21 cellular contexts compared by ENCODE assay signal in the genomic region with DNA sequence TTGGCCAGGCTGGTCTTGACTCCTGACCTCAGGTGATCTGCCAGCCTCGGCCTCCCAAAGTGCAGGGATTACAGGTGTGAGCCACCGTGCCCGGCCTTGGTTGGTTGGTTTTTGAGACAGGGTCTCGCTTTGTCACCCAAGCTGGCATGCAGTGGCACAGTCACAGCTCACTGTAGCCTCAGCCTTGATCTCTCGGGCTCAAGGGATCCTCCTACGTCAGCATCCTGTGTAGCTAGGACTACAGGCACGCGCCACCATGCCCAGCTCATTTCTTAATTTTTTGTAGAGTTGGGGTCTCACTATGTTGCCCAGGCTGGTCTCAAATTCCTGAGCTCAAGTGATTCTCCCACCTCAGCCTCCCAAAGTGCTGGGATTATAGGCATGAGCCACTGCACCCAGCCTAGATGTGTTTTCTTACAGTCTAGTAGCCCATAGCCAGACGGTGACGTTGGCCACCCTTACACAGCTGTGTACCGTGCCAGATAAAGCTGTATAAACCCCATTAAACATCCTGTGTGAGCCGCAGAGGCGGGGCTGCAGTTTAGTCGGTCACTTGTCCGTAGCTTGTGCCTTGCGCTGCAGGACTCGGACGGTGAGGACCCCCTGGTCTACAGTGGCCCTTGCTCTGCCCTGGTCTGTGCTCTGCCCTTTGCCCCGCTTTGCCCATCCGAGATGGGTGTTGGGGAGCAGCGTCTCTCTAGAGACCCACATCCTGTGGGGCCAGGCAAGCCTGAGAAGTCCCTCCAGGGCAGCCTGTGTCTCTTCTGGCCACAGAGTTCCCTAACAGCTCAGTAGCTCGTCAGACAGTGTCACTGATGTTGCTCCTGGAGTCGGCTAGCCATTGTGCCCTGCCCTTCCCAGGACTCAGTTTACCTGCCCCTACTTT. TPM values are rescaled to one million over a fixed set of nuclear protein-coding genes. Genes with fewer than 3 reads are reported as not detected.
A peak's percentile ranks its signal among the peaks of the same experiment; 100 is the strongest.
DNase-seq lines count a peak whose midpoint lies in the region; ATAC-seq and TF ChIP-seq lines count a peak whose summit lies in the region.
"Had no signal": no experiment of that assay in that cellular context is flagged by ENCODE, and none has a peak within 500 bp of the region (broad histone marks: within the 10 kb centered on the region; RNA-seq: fewer than 3 reads in every experiment).

No MANE protein-coding gene starts in this region.

- no TSS peak for BruUV-seq in IMR-90 (replicated peaks; lab: Mats Ljungman, UMichigan)

- no peaks in the 10 kb centered on the region for H3K27me3 Mint-ChIP-seq in T-helper 1 cell treated with Interleukin-12 subunit alpha and Interleukin-12 subunit beta and Interleukin-4 antibody, amounts not matched to agents 30 μg/mL and 1 μg/mL, for 36 hours (ENCODE audit: low read depth)
- H3K27me3 Mint-ChIP-seq in endothelial cell (ENCODE audit: unreplicated experiment): peaks cover 14% of the 10 kb centered on the region
- H3K27me3 Mint-ChIP-seq in neural crest cell (ENCODE audit: low read depth): no peaks in the 10 kb centered on the region
- H3K27me3 Mint-ChIP-seq: B cell; CD4-positive, alpha-beta T cell had no signal

- ATAC-seq in IMR-90 (ENCODE audit: low read depth): no peak
- ATAC-seq: Panc1 had no signal

- in situ Hi-C loops in IMR-90 (cut with MboI; ENCODE audit: low sequenced_read_pairs) (no loop called here), transverse colon (cut with MboI; ENCODE audit: low pct_ligation_motif_present in 1 of 4, low pct_unique_long_range_greater_than_20kb in 1 of 4, low sequenced_read_pairs in 3 of 4) (no loop called here)

- peaks cover 7% of the 10 kb centered on the region for H3K4me1 Mint-ChIP-seq in T-helper 1 cell treated with Interleukin-12 subunit alpha and Interleukin-12 subunit beta and Interleukin-4 antibody, amounts not matched to agents 30 μg/mL and 1 μg/mL, for 36 hours (ENCODE audit: low read depth)
- H3K4me1 Mint-ChIP-seq in endothelial cell (ENCODE audit: unreplicated experiment): no peaks in the 10 kb centered on the region
- no peaks in the 10 kb centered on the region for H3K4me1 Mint-ChIP-seq in neural crest cell
- H3K4me1 Mint-ChIP-seq: B cell had no signal

- H3K4me1 ChIP-seq in IMR-90 (ENCODE audit: control insufficient read depth, insufficient read depth, low read length): no peaks in the 10 kb centered on the region
- no peaks in the 10 kb centered on the region for H3K4me1 ChIP-seq in transverse colon

- no peak overlapping the region for H2AFZ ChIP-seq in IMR-90 (replicated peaks; ENCODE audit: low read length, poor library complexity)
- H2AFZ ChIP-seq: GM23248 had no signal

- no peak overlapping the region for H4K8ac ChIP-seq in IMR-90 (ENCODE audit: low read depth in 2 of 2, low read length in 2 of 2)

- peaks cover 28% of the 10 kb centered on the region for H4K20me1 ChIP-seq in IMR-90 (ENCODE audit: insufficient read depth, low read length)

- WGBS in IMR-90 (ENCODE audit: extremely low coverage in 2 of 2, insufficient read length in 1 of 2), 2 experiments: 93% methylated on average over 9 of the region's 23 CpGs; no CpG with 5 or more reads in 1 of the 2 experiments
- 90% methylated on average over 23 of the region's 23 CpGs; no CpG with 5 or more reads in 1 of the 2 donors for whole genome bisulfite sequencing in transverse colon (ENCODE audit: low coverage in 1 of 2), 2 donors

- no peak overlapping the region for H2BK120ac ChIP-seq in IMR-90 (ENCODE audit: low read depth, low read length)

- TF ChIP-seq CTCF in IMR-90 (conservative IDR thresholded peaks at IDR 0.05; ENCODE audit: low read depth, low read length) (no peak), endothelial cell (IDR thresholded peaks at IDR 0.05; ENCODE audit: unreplicated experiment) (no peak), neural crest cell (conservative IDR thresholded peaks at IDR 0.05) (no peak), transverse colon (IDR thresholded peaks at IDR 0.05) (no peak)

- dilution Hi-C loops in IMR-90 (cut with HindIII; ENCODE audit: low sequenced_read_pairs, unreplicated experiment): no loop called here

- H3K27me3 ChIP-seq in IMR-90 (ENCODE audit: control insufficient read depth, insufficient read depth, low read length) (no peaks in the 10 kb centered on the region), transverse colon (no peaks in the 10 kb centered on the region)

- H2BK5ac ChIP-seq in IMR-90 (ENCODE audit: low read depth, low read length, poor library complexity, severe bottlenecking): no peak overlapping the region

- peak overlapping the region; percentile 59 for H3K27ac Mint-ChIP-seq in T-helper 1 cell treated with Interleukin-12 subunit alpha and Interleukin-12 subunit beta and Interleukin-4 antibody, amounts not matched to agents 30 μg/mL and 1 μg/mL, for 36 hours
- peak overlapping the region; percentile 74 for H3K27ac Mint-ChIP-seq in endothelial cell (ENCODE audit: unreplicated experiment)
- H3K27ac Mint-ChIP-seq in neural crest cell (ENCODE audit: unreplicated experiment): no peak overlapping the region
- H3K27ac Mint-ChIP-seq: CD4-positive, alpha-beta T cell had no signal

- H3K9ac ChIP-seq in IMR-90 (ENCODE audit: low read depth, low read length): no peak overlapping the region
- H3K9ac ChIP-seq: GM23248 had no signal

- H2AK9ac ChIP-seq in IMR-90 (replicated peaks; ENCODE audit: low read depth, low read length, poor library complexity): peak overlapping the region; percentile 42

- CTCF ChIA-PET in IMR-90 (lab: Yijun Ruan, JAX): interaction anchor here (0.6 to 1.1 kb wide), 2 partner anchors 13 to 1565 kb away, joined by 3 read pairs; a partner anchor contains a TSS

- H2BK20ac ChIP-seq in IMR-90 (ENCODE audit: low read depth, low read length): no peak overlapping the region

- no peak overlapping the region for H3K23ac ChIP-seq in IMR-90 (ENCODE audit: low read depth, low read length)

- H4K5ac ChIP-seq in IMR-90 (ENCODE audit: low read depth, low read length): no peak overlapping the region

- POLR2A ChIA-PET in IMR-90 (lab: Charles Lee; ENCODE audit: unreplicated experiment): interaction anchor here (1.0 kb wide), 1 partner anchor 16 kb away, joined by 3 read pairs; no protein-coding TSS in a partner anchor

- H4K91ac ChIP-seq in IMR-90 (ENCODE audit: insufficient read depth, low read depth, low read length): no peak overlapping the region

- H3K4ac ChIP-seq in IMR-90 (ENCODE audit: low read depth, low read length): no peak overlapping the region

- no peak for TF ChIP-seq POLR2A in IMR-90 (IDR thresholded peaks at IDR 0.05; ENCODE audit: low read depth, low read length)
- TF ChIP-seq POLR2A in transverse colon (IDR thresholded peaks at IDR 0.05): no peak

- no peak overlapping the region for H3K18ac ChIP-seq in IMR-90 (ENCODE audit: low read depth, low read length)

- no peak overlapping the region for H3K4me2 ChIP-seq in IMR-90 (ENCODE audit: low read depth, low read length)

- intact Hi-C loops in IMR-90 (cut with micrococcal nuclease) (no loop called here), transverse colon (cut with DNase I; ENCODE audit: low total_unique reads) (no loop called here)

- no peak overlapping the region for H3K56ac ChIP-seq in IMR-90 (ENCODE audit: extremely low read depth, insufficient read depth, low read length)

- no peak overlapping the region for H2AK5ac ChIP-seq in IMR-90 (ENCODE audit: low read depth, low read length)

- DNase-seq in T-helper 1 cell (no peak), IMR-90 (no peak), endothelial cell (ENCODE audit: low spot score) (no peak), neural crest cell (ENCODE audit: low read depth, low spot score) (no peak), SKM-1 (lab: John Stamatoyannopoulos, UW; ENCODE audit: unreplicated experiment) (no peak), transverse colon (no peak), SKM-1 treated with dmso at 0.1 percent for 144 hours (lab: John Stamatoyannopoulos, UW; ENCODE audit: unreplicated experiment) (no peak)
- DNase-seq: CD4-positive, alpha-beta T cell; DMS79 treated with DMSO at 0.1 percent for 48 hours; GM23248; NCI-H1436; NCI-H2029; NCI-H2171; NCI-H446; NCI-H748 treated with DMSO at 0.1 percent for 48 hours; Right ventricle myocardium superior had no signal

- H3K4me3 Mint-ChIP-seq in T-helper 1 cell treated with Interleukin-12 subunit alpha and Interleukin-12 subunit beta and Interleukin-4 antibody, amounts not matched to agents 30 μg/mL and 1 μg/mL, for 36 hours: no peak overlapping the region
- peak overlapping the region; percentile 83 for H3K4me3 Mint-ChIP-seq in endothelial cell (ENCODE audit: unreplicated experiment)
- H3K4me3 Mint-ChIP-seq in neural crest cell: peak overlapping the region; percentile 27
- H3K4me3 Mint-ChIP-seq: B cell; CD4-positive, alpha-beta T cell had no signal

- no peak overlapping the region for H3K27ac ChIP-seq in IMR-90 (ENCODE audit: insufficient read depth, low read length)
- H3K27ac ChIP-seq in transverse colon: no peak overlapping the region
- H3K27ac ChIP-seq: 22Rv1, GM23248, SK-N-MC had no signal

- peaks cover 35% of the 10 kb centered on the region for H3K36me3 Mint-ChIP-seq in T-helper 1 cell treated with Interleukin-12 subunit alpha and Interleukin-12 subunit beta and Interleukin-4 antibody, amounts not matched to agents 30 μg/mL and 1 μg/mL, for 36 hours (ENCODE audit: low read depth)
- H3K36me3 Mint-ChIP-seq in endothelial cell (ENCODE audit: low read depth, unreplicated experiment) (peaks cover 46% of the 10 kb centered on the region), neural crest cell (ENCODE audit: low read depth) (peaks cover 10% of the 10 kb centered on the region)

- TF ChIP-seq RAD21 in IMR-90 (IDR thresholded peaks at IDR 0.05; ENCODE audit: low read length): no peak

- H3K14ac ChIP-seq in IMR-90 (replicated peaks; ENCODE audit: low read depth, low read length): no peak overlapping the region

- H3K9me1 ChIP-seq in IMR-90 (ENCODE audit: insufficient read depth, low read length): no peaks in the 10 kb centered on the region

- no peak for TF ChIP-seq EP300 in transverse colon (IDR thresholded peaks at IDR 0.05; ENCODE audit: low read depth)

- no peak overlapping the region for H2BK15ac ChIP-seq in IMR-90 (ENCODE audit: low read depth, low read length)

- H3K9me3 Mint-ChIP-seq in T-helper 1 cell treated with Interleukin-12 subunit alpha and Interleukin-12 subunit beta and Interleukin-4 antibody, amounts not matched to agents 30 μg/mL and 1 μg/mL, for 36 hours: no peaks in the 10 kb centered on the region
- H3K9me3 Mint-ChIP-seq in endothelial cell (ENCODE audit: unreplicated experiment): no peaks in the 10 kb centered on the region
- no peaks in the 10 kb centered on the region for H3K9me3 Mint-ChIP-seq in neural crest cell
- H3K9me3 Mint-ChIP-seq: CD4-positive, alpha-beta T cell had no signal

- H3K79me1 ChIP-seq in IMR-90 (ENCODE audit: low read depth in 1 of 2, low read length in 2 of 2): peaks cover 12 to 48% of the 10 kb centered on the region in 2 experiments; a peak in 2 of 4 replicates

- H3K36me3 ChIP-seq in IMR-90 (ENCODE audit: control insufficient read depth, insufficient read depth, low read length) (peaks cover 84% of the 10 kb centered on the region), transverse colon (peaks cover 0 to 51% (median 23%) of the 10 kb centered on the region in 4 donors)

- H3K4me3 ChIP-seq in IMR-90 (ENCODE audit: insufficient read depth, low read depth, low read length) (no peak overlapping the region), transverse colon (no peak overlapping the region)
- H3K4me3 ChIP-seq: GM23248, SK-N-MC had no signal

- no peaks in the 10 kb centered on the region for H3K9me3 ChIP-seq in IMR-90 (ENCODE audit: control insufficient read depth, insufficient read depth, low read length)
- H3K9me3 ChIP-seq in transverse colon: no peaks in the 10 kb centered on the region

RNA-seq across cellular contexts. Expression of a gene that starts 9.8 kb away (rescaled TPM):
- total RNA-seq in IMR-90 (2012; rRNA removed) (37.2 and 39.6 TPM in 2 replicates), endothelial cell (ENCODE audit: unreplicated experiment) (76.1 TPM), neural crest cell (70.0 and 76.0 TPM in 2 replicates), transverse colon (100 to 1,000 TPM in 2 of 4 donors, 10 to 100 TPM in 2; 73.0 to 164 (median 104) TPM)
- polyA plus RNA-seq in IMR-90 (2012; rRNA removed): 65.2 and 95.9 TPM in 2 replicates
- 71.6 and 102 TPM in 2 replicates for polyA plus RNA-seq in IMR-90 (2012; cell fraction: cytosol; rRNA removed)
- polyA plus RNA-seq in IMR-90 (2012; cell fraction: nucleus; rRNA removed; ENCODE audit: low replicate concordance): 178 and 291 TPM in 2 replicates

RNA-seq across cellular contexts. Expression of a gene that starts 9.9 kb away (rescaled TPM):
- 3.9 and 4.7 TPM in 2 replicates for total RNA-seq in IMR-90 (2012; rRNA removed)
- polyA plus RNA-seq in IMR-90 (2012; rRNA removed): 32.6 and 51.4 TPM in 2 replicates
- 33.4 and 50.7 TPM in 2 replicates for polyA plus RNA-seq in IMR-90 (2012; cell fraction: cytosol; rRNA removed)
- polyA plus RNA-seq in IMR-90 (2012; cell fraction: nucleus; rRNA removed; ENCODE audit: low replicate concordance): 15.0 and 40.8 TPM in 2 replicates
- total RNA-seq in endothelial cell (ENCODE audit: unreplicated experiment): 50.1 TPM
- 92.4 and 99.5 TPM in 2 replicates for total RNA-seq in neural crest cell
- 10 to 100 TPM in 1 of 4 donors, 1 to 10 TPM in 3; 5.4 to 10.2 (median 6.9) TPM for total RNA-seq in transverse colon

RNA-seq across cellular contexts. Expression of a gene that starts 13.8 kb away (rescaled TPM):
- total RNA-seq in IMR-90 (2012; rRNA removed): 2.2 and 3.1 TPM in 2 replicates
- polyA plus RNA-seq in IMR-90 (2012; rRNA removed): 14.6 and 14.8 TPM in 2 replicates
- polyA plus RNA-seq in IMR-90 (2012; cell fraction: cytosol; rRNA removed): 22.4 and 28.7 TPM in 2 replicates
- 29.5 and 60.4 TPM in 2 replicates for polyA plus RNA-seq in IMR-90 (2012; cell fraction: nucleus; rRNA removed; ENCODE audit: low replicate concordance)
- total RNA-seq in endothelial cell (ENCODE audit: unreplicated experiment): 90.3 TPM
- total RNA-seq in neural crest cell: 89.6 and 91.9 TPM in 2 replicates
- total RNA-seq in transverse colon: 100 to 1,000 TPM in 1 of 4 donors, 10 to 100 TPM in 3; 20.2 to 118 (median 32.7) TPM

RNA-seq across cellular contexts. Expression of a gene that starts 15.9 kb away (rescaled TPM):
- total RNA-seq in IMR-90 (2012; rRNA removed) (50.2 and 50.5 TPM in 2 replicates), endothelial cell (ENCODE audit: unreplicated experiment) (23.9 TPM), neural crest cell (1.2 and 2.3 TPM in 2 replicates), transverse colon (10 to 100 TPM; 31.8 to 97.6 (median 58.2) TPM)
- polyA plus RNA-seq in IMR-90 (2012; rRNA removed): 241 and 267 TPM in 2 replicates
- 277 and 456 TPM in 2 replicates for polyA plus RNA-seq in IMR-90 (2012; cell fraction: cytosol; rRNA removed)
- polyA plus RNA-seq in IMR-90 (2012; cell fraction: nucleus; rRNA removed; ENCODE audit: low replicate concordance): 108 and 251 TPM in 2 replicates

RNA-seq across cellular contexts. Expression of a gene that starts 21.3 kb away (rescaled TPM):
- total RNA-seq in IMR-90 (2012; rRNA removed) (672 and 840 TPM in 2 replicates), endothelial cell (ENCODE audit: unreplicated experiment) (175 TPM), neural crest cell (454 and 470 TPM in 2 replicates), transverse colon (100 to 1,000 TPM in 1 of 4 donors, 10 to 100 TPM in 3; 45.6 to 116 (median 70.3) TPM)
- polyA plus RNA-seq in IMR-90 (2012; rRNA removed): 497 and 529 TPM in 2 replicates
- 279 and 661 TPM in 2 replicates for polyA plus RNA-seq in IMR-90 (2012; cell fraction: cytosol; rRNA removed)
- 331 and 464 TPM in 2 replicates for polyA plus RNA-seq in IMR-90 (2012; cell fraction: nucleus; rRNA removed; ENCODE audit: low replicate concordance)
